ENCODE assay signal across 1 cellular context in the genomic region with DNA sequence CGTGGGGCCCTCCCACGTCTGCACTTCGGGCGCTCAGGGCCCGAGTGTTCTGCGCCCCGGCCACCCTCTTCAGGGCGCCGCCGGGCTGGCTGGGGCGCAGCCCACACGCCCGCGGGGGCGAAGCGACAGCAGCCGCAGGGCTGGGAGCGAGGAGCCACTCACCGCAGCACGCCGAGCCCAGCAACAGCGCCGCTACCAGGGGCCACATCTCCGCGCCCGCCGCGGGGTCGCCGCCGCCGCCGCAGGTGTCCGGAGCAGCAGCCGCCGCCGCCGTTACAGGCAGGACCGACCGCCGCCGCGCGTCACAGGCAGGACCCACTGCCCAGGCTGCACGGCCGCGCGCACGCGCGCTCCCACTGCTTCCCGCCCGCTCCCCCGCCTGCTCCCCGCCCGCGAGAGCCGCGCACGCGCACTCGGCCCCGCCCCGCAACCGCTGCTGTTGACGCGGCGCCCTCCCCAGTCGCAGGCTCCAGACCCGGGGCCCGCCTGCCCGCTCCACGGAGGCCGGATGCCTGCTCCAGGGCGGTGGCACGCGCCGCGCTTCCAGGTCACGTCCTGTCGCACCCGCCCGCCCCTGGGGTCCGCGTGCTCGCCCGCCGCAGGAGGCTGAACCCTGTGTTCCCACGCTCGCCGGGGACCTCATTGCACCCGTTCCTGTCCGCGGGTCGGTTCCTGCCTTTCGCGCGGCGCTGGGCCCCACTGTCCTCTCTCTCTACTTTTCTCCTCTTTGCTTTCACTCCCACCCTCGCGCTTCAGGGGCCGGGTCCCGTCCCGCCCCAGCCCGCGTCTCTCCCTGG.
A peak's percentile ranks its signal among the peaks of the same experiment; 100 is the strongest.
TF ChIP-seq lines count a peak whose summit lies in the region.

CD47 (minus strand) TSS at position 331 of the 797 bp plus-strand sequence; CDS start at position 208, 123 bp downstream.

TF ChIP-seq in IMR-90, 13 proteins besides CTCF, POLR2A, EP300 and RAD21 (continued from another document):
- 0 out of 2 replicates have a peak, but pooled peaks have one; percentile 2 for TF ChIP-seq USF2 (IDR thresholded peaks at IDR 0.05; ENCODE audit: low read depth, low read length)
- TF ChIP-seq RCOR1 (IDR thresholded peaks at IDR 0.05; ENCODE audit: insufficient replicate concordance, low read length): no peak
